ENCODE assay signal across 1 cellular context in the genomic region with DNA sequence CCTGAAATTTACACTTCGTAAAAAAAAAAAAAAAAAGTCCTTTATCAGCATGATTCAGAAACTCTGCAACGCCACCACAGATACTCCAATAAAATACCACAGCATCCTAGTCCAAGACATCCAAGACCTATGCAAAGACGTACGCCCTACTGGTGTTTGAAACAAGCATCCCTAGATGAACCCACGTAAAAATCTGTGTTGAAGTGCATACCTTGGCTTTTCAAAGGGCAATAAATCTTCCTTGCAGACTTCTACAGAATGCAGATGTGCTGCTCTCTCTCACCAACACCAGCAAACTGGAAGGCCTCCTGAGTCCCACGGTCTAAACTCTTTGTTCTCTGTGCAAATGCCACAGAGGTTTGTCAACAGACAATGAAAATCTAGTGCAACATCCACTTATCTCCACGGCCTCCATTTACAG.
TF ChIP-seq lines count a peak whose summit lies in the region.

No MANE protein-coding gene starts in this region.

TF ChIP-seq in HCT116, 20 proteins besides CTCF, POLR2A, EP300 and RAD21 (continued from another document):
- TF ChIP-seq CEBPB (IDR thresholded peaks at IDR 0.05; ENCODE audit: low read depth) (no peak), ZNF274 (IDR thresholded peaks at IDR 0.05; ENCODE audit: low read depth, low read length) (no peak), JUND (IDR thresholded peaks at IDR 0.05) (no peak), EZH2phosphoT487 (IDR thresholded peaks at IDR 0.05; ENCODE audit: borderline replicate concordance) (no peak), SRF (IDR thresholded peaks at IDR 0.05; ENCODE audit: low read depth) (no peak)
